In the genomic region with DNA sequence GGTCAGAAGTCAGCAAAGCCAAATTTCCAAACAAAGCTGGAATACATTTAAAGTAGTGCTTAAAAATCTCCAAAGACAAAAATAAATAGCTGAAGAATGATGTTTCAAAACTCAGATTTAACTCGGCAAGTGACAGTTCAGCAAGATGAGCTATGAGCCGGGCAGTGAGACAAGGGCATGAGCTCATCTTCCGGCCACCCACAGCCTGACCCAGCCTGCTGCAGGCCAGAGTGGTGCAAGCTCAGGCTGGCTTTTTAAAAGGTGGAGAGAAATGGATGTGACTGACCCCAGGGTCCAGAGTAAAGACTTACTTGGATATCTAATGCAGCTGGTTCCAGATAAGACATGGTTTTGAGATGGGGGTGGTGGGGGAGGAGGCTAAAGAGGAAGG, we compare ENCODE assay signal across 1 cellular context.
TF ChIP-seq lines count a peak whose summit lies in the region.

No MANE protein-coding gene starts in this region.

TF ChIP-seq in SK-N-SH, 30 proteins besides CTCF, POLR2A, EP300 and RAD21 (continued from another document):
- TF ChIP-seq, protein P1, sequence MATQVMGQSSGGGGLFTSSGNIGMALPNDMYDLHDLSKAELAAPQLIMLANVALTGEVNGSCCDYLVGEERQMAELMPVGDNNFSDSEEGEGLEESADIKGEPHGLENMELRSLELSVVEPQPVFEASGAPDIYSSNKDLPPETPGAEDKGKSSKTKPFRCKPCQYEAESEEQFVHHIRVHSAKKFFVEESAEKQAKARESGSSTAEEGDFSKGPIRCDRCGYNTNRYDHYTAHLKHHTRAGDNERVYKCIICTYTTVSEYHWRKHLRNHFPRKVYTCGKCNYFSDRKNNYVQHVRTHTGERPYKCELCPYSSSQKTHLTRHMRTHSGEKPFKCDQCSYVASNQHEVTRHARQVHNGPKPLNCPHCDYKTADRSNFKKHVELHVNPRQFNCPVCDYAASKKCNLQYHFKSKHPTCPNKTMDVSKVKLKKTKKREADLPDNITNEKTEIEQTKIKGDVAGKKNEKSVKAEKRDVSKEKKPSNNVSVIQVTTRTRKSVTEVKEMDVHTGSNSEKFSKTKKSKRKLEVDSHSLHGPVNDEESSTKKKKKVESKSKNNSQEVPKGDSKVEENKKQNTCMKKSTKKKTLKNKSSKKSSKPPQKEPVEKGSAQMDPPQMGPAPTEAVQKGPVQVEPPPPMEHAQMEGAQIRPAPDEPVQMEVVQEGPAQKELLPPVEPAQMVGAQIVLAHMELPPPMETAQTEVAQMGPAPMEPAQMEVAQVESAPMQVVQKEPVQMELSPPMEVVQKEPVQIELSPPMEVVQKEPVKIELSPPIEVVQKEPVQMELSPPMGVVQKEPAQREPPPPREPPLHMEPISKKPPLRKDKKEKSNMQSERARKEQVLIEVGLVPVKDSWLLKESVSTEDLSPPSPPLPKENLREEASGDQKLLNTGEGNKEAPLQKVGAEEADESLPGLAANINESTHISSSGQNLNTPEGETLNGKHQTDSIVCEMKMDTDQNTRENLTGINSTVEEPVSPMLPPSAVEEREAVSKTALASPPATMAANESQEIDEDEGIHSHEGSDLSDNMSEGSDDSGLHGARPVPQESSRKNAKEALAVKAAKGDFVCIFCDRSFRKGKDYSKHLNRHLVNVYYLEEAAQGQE (IDR thresholded peaks at IDR 0.05; ENCODE audit: low read depth, low read length), result no peak
